ENCODE assay signal across 8 cellular contexts in the genomic region with DNA sequence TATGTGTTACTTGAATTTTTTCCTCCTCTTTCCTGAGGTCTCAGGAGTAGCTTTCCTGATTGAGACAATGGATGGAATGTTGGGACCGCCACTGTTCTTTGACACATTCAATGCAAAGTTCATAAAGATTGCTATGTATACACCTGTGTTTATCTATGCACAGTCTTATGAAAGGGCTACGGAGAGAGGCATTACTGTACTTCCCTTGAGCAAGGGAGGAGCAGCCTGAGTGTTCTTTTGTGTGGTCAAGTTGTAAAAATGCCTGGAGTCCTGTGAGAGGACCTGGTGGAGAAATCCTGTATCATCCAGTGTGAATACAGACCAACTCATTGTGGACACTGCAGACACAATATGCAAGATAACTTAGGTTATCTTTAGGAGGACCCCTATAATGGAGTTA. TPM values are rescaled to one million over a fixed set of nuclear protein-coding genes. Genes with fewer than 3 reads are reported as not detected.
DNase-seq lines count a peak whose midpoint lies in the region; ATAC-seq, FAIRE-seq and TF ChIP-seq lines count a peak whose summit lies in the region.

No MANE protein-coding gene starts in this region.

- peak overlapping the region; percentile 89 for H3K4me2 ChIP-seq in endothelial cell of umbilical vein (ENCODE audit: insufficient read depth, low read length)

- H3K27me3 Mint-ChIP-seq in osteocyte (ENCODE audit: unreplicated experiment): no peaks in the 10 kb centered on the region
- H3K27me3 Mint-ChIP-seq in naive thymus-derived CD8-positive, alpha-beta T cell: peaks cover 16 to 29% (median 24%) of the 10 kb centered on the region in 5 donors

- H3K4me1 ChIP-seq in endothelial cell of umbilical vein (ENCODE audit: control insufficient read depth, extremely low read depth, insufficient read depth, low read length): peaks cover 15% of the 10 kb centered on the region

- H3K4me1 Mint-ChIP-seq in osteocyte (ENCODE audit: unreplicated experiment): peaks cover 28% of the 10 kb centered on the region
- peaks cover 5 to 8% (median 7%) of the 10 kb centered on the region in 4 donors for H3K4me1 Mint-ChIP-seq in naive thymus-derived CD8-positive, alpha-beta T cell

- H3K79me2 ChIP-seq in endothelial cell of umbilical vein (ENCODE audit: control insufficient read depth, insufficient read depth, low read length): peaks cover 32% of the 10 kb centered on the region

- peak; percentile 71 for FAIRE-seq in endothelial cell of umbilical vein (lab: Jason Lieb, UNC)

- H3K36me3 Mint-ChIP-seq in osteocyte (ENCODE audit: unreplicated experiment): no peaks in the 10 kb centered on the region
- no peaks in the 10 kb centered on the region for H3K36me3 Mint-ChIP-seq in naive thymus-derived CD8-positive, alpha-beta T cell

- ATAC-seq in naive thymus-derived CD8-positive, alpha-beta T cell: no peak

- peak overlapping the region; percentile 39 to 70 (median 63) for H3K4me3 ChIP-seq in endothelial cell of umbilical vein (replicated peaks in 1 of 3; ENCODE audit: insufficient read depth in 1 of 3, low read depth in 1 of 3, low read length in 3 of 3)

- intact Hi-C loops in endothelial cell of umbilical vein (cut with micrococcal nuclease): loop anchor here (2.0 kb wide), 3 partner anchors 125 to 233 kb away; no protein-coding TSS in a partner anchor

- H4K20me1 ChIP-seq in endothelial cell of umbilical vein (replicated peaks; ENCODE audit: control insufficient read depth, extremely low read depth, insufficient read depth, low read length): no peaks in the 10 kb centered on the region

- POLR2A ChIA-PET in endothelial cell of umbilical vein (lab: Charles Lee): no interaction called here
- POLR2A ChIA-PET in naive thymus-derived CD8-positive, alpha-beta T cell (lab: Charles Lee): no interaction called here

- BruUV-seq in endothelial cell of umbilical vein (replicated peaks; lab: Mats Ljungman, UMichigan): no TSS peak

- peak overlapping the region; percentile 77 for H3K9ac ChIP-seq in endothelial cell of umbilical vein (replicated peaks; ENCODE audit: extremely low read depth, insufficient read depth, low read length)

- TF ChIP-seq POLR2A in endothelial cell of umbilical vein (IDR thresholded peaks at IDR 0.05; ENCODE audit: low read depth, low read length): no peak

- peak overlapping the region; percentile 53 for H2AFZ ChIP-seq in endothelial cell of umbilical vein (ENCODE audit: low read depth, low read length)

- no peaks in the 10 kb centered on the region for H3K9me3 ChIP-seq in endothelial cell of umbilical vein (replicated peaks; ENCODE audit: control insufficient read depth, insufficient read depth, low read length)

- no peaks in the 10 kb centered on the region for H3K27me3 ChIP-seq in endothelial cell of umbilical vein (ENCODE audit: control insufficient read depth in 2 of 2, insufficient read depth in 2 of 2, low read length in 2 of 2)

- no peaks in the 10 kb centered on the region for H3K9me1 ChIP-seq in endothelial cell of umbilical vein (replicated peaks; ENCODE audit: control insufficient read depth, extremely low read depth, insufficient read depth, low read length)

- peak; percentile 12 for DNase-seq in DMS53 treated with DMSO at 0.1 percent for 48 hours (lab: John Stamatoyannopoulos, UW; ENCODE audit: unreplicated experiment)
- DNase-seq in NCI-H510A treated with DMSO at 0.1 percent for 48 hours (lab: John Stamatoyannopoulos, UW): peak; percentile 54
- peak; percentile 56 for DNase-seq in endothelial cell of umbilical vein (ENCODE audit: low read depth, low spot score)
- DNase-seq in osteocyte (ENCODE audit: extremely low spot score, unreplicated experiment): no peak
- DNase-seq in activated CD4-positive, alpha-beta T cell treated with anti-CD3 and anti-CD28 coated beads for 48 hours: no peak
- no peak for DNase-seq in naive thymus-derived CD8-positive, alpha-beta T cell
- no peak for DNase-seq in foreskin melanocyte
- no peak for DNase-seq in stimulated activated CD8-positive, alpha-beta memory T cell treated with anti-CD3 and anti-CD28 coated beads, Interleukin-4, amount 100 ng/mL, for 48 hours

- no peak for TF ChIP-seq CTCF in endothelial cell of umbilical vein (IDR thresholded peaks at IDR 0.05; ENCODE audit: extremely low read depth in 1 of 2, insufficient read depth in 1 of 2, low read depth in 1 of 2, low read length in 2 of 2)
- no peak for TF ChIP-seq CTCF in osteocyte (IDR thresholded peaks at IDR 0.05)

- dilution Hi-C loops in endothelial cell of umbilical vein (cut with MboI; ENCODE audit: extremely low pct_ligation_motif_present, low sequenced_read_pairs): no loop called here

- H3K4me3 Mint-ChIP-seq in osteocyte (ENCODE audit: unreplicated experiment): peak overlapping the region; percentile 98
- peak overlapping the region in 3 of 10 donors; percentile 36 to 92 (median 61) for H3K4me3 Mint-ChIP-seq in naive thymus-derived CD8-positive, alpha-beta T cell

- CTCF ChIA-PET in endothelial cell of umbilical vein (lab: Charles Lee): interaction anchor here (1.1 to 3.7 kb wide), 14 partner anchors 9 to 411 kb away, joined by 3 to 56 read pairs (median 12); no protein-coding TSS in a partner anchor

- H3K36me3 ChIP-seq in endothelial cell of umbilical vein (ENCODE audit: control insufficient read depth in 2 of 2, extremely low read depth in 1 of 2, insufficient read depth in 2 of 2, low read length in 2 of 2): no peaks in the 10 kb centered on the region

- H3K9me3 Mint-ChIP-seq in osteocyte (ENCODE audit: unreplicated experiment): no peaks in the 10 kb centered on the region
- no peaks in the 10 kb centered on the region for H3K9me3 Mint-ChIP-seq in naive thymus-derived CD8-positive, alpha-beta T cell

- H3K27ac ChIP-seq in endothelial cell of umbilical vein (ENCODE audit: insufficient read depth, low read depth, low read length): peak overlapping the region; percentile 13

- peak overlapping the region; percentile 35 for H3K27ac Mint-ChIP-seq in osteocyte (ENCODE audit: unreplicated experiment)
- no peak overlapping the region for H3K27ac Mint-ChIP-seq in naive thymus-derived CD8-positive, alpha-beta T cell

TF ChIP-seq in endothelial cell of umbilical vein, 7 proteins besides CTCF, POLR2A, EP300 and RAD21:
- no peak for TF ChIP-seq MYC (IDR thresholded peaks at IDR 0.05; ENCODE audit: low read depth, low read length)
- no peak for TF ChIP-seq POLR2AphosphoS5 (IDR thresholded peaks at IDR 0.05; ENCODE audit: insufficient read depth, low read depth, low read length)
- no peak for TF ChIP-seq FOS (IDR thresholded peaks at IDR 0.05; ENCODE audit: borderline replicate concordance, insufficient read depth, low read length)
- no peak for TF ChIP-seq JUN (IDR thresholded peaks at IDR 0.05; ENCODE audit: borderline replicate concordance, insufficient read depth, insufficient read length, low read depth)
- no peak for TF ChIP-seq EZH2 (IDR thresholded peaks at IDR 0.05; ENCODE audit: borderline replicate concordance, low read depth, low read length, severe bottlenecking)
- TF ChIP-seq GATA2 (IDR thresholded peaks at IDR 0.05; ENCODE audit: insufficient read depth, insufficient read length, low read depth, low read length): no peak
- TF ChIP-seq MAX (IDR thresholded peaks at IDR 0.05; ENCODE audit: insufficient read depth, insufficient read length): no peak

RNA-seq across cellular contexts. Expression of gene SRGAP1, which starts 1.2 kb away (rescaled TPM):
- 10.8 and 16.3 TPM in 2 replicates for total RNA-seq in endothelial cell of umbilical vein
- 4.6 and 4.9 TPM in 2 replicates for polyA plus RNA-seq in endothelial cell of umbilical vein
- 2.9 and 3.1 TPM in 2 replicates for polyA plus RNA-seq in endothelial cell of umbilical vein (2011; cell fraction: cytosol; rRNA removed)
- polyA plus RNA-seq in endothelial cell of umbilical vein (2011; cell fraction: nucleus; rRNA removed): 18.9 and 19.1 TPM in 2 replicates
- 4.5 and 5.8 TPM in 2 replicates for polyA plus RNA-seq in endothelial cell of umbilical vein (2012)
- polyA minus RNA-seq in endothelial cell of umbilical vein: 22.4 and 30.6 TPM in 2 replicates
- 9.6 TPM for polyA minus RNA-seq in endothelial cell of umbilical vein (2011; cell fraction: cytosol; rRNA and poly(A)+ RNA removed)
- 46.1 and 52.4 TPM in 2 replicates for polyA minus RNA-seq in endothelial cell of umbilical vein (2011; cell fraction: nucleus; rRNA and poly(A)+ RNA removed)
- 11.0 and 11.7 TPM in 2 replicates for total RNA-seq in osteocyte
- not detected for total RNA-seq in naive thymus-derived CD8-positive, alpha-beta T cell
- polyA plus RNA-seq in naive thymus-derived CD8-positive, alpha-beta T cell: under 1 TPM; 0.01 to 0.04 (median 0.03) TPM

Comparison
In these comparisons a context has a peak if more than half of its experiments do, and no peak if none do; other contexts are left out.
1. DNase-seq: peak in DMS53 treated with DMSO at 0.1 percent for 48 hours (single experiment), NCI-H510A treated with DMSO at 0.1 percent for 48 hours (single experiment) and endothelial cell of umbilical vein (single experiment); none in osteocyte (single experiment), activated CD4-positive, alpha-beta T cell treated with anti-CD3 and anti-CD28 coated beads for 48 hours (single experiment), naive thymus-derived CD8-positive, alpha-beta T cell (0 of 10), foreskin melanocyte (single experiment) and stimulated activated CD8-positive, alpha-beta memory T cell treated with anti-CD3 and anti-CD28 coated beads, Interleukin-4, amount 100 ng/mL, for 48 hours (single experiment).
2. RNA of gene SRGAP1, which starts 1.2 kb away (total RNA-seq): 10.8 to 16.3 TPM in endothelial cell of umbilical vein and 11.0 to 11.7 TPM in osteocyte; not detected in naive thymus-derived CD8-positive, alpha-beta T cell; every median in the first group is over 10 times any median in the second.